ENCODE assay signal across 8 cellular contexts in the genomic region with DNA sequence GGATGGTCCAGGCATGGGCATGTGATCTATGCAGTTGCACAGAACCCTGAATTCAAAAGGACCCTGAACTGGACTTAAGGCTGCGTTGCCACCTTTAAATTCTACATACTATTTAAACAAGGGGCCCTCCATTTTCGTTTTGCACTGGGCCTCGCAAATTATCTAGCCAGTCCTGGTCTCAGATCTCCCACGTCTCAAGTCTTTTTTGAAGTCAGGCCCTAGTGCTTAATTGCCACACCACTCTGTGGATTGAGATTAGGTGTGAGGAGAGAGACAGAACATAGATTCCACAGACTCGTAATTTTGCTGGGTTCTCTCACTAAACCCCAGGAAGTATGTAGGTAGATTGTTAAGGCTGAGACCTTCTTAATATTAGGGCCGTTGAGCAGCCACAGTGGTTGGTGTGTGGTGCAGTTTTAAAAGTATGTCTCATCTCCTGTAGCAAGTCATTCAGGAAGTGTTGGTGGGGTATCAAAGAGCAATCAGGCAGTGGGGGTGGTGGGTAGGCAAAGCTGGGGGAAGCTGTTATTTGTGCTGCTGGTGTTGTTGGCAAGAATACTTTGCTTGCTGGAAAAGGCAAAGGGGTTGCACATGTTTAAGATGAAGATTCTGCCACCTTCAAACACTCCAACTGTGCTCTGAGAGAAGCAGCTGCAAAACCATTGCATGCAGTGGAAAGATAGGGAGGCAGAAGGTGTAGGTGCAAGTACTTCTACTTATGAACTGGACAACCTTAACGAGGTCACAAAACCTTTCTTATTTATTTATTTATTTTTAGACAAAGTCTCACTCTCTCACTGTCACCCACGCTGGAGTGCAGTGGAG. TPM values are rescaled to one million over a fixed set of nuclear protein-coding genes. Genes with fewer than 3 reads are reported as not detected.
DNase-seq lines count a peak whose midpoint lies in the region; ATAC-seq, FAIRE-seq and TF ChIP-seq lines count a peak whose summit lies in the region.

No MANE protein-coding gene starts in this region.

- CTCF ChIA-PET in K562 (lab: Yijun Ruan, JAX; ENCODE audit: low intra/inter-chr PET ratio) (no interaction called here), Calu3 (lab: Charles Lee) (no interaction called here)

- H3K27me3 ChIP-seq in K562 (ENCODE audit: control insufficient read depth in 2 of 2, insufficient read depth in 2 of 2, low read length in 2 of 2): no peaks in the 10 kb centered on the region

- H3K4me1 ChIP-seq in K562 (replicated peaks in 1 of 2; ENCODE audit: control insufficient read depth in 2 of 2, insufficient read depth in 2 of 2, low read length in 2 of 2): peaks cover 6 to 13% of the 10 kb centered on the region in 2 experiments; a peak in 3 of 5 replicates

- H3K27ac Mint-ChIP-seq in Calu3 (ENCODE audit: unreplicated experiment) (no peak overlapping the region), progenitor cell of endocrine pancreas (no peak overlapping the region), HFFc6 (no peak overlapping the region)

- no peak for TF ChIP-seq CTCF in K562 (IDR thresholded peaks at IDR 0.05 in 2 of 3, conservative IDR thresholded peaks at IDR 0.05 in 1 of 3; ENCODE audit: insufficient read depth in 2 of 3, low read depth in 1 of 3, low read length in 3 of 3)
- TF ChIP-seq CTCF in Calu3 (IDR thresholded peaks at IDR 0.05; ENCODE audit: unreplicated experiment): no peak
- TF ChIP-seq CTCF in progenitor cell of endocrine pancreas (IDR thresholded peaks at IDR 0.05; ENCODE audit: unreplicated experiment): no peak
- TF ChIP-seq CTCF in HFFc6 (IDR thresholded peaks at IDR 0.05): no peak

- peak overlapping the region; percentile 13; the same call in 1 of the 2 replicates for H3K4me2 ChIP-seq in K562 (ENCODE audit: insufficient read depth, low read length)

- FAIRE-seq in K562 (lab: Jason Lieb, UNC): peak; percentile 75

- H3K9ac ChIP-seq in K562 (ENCODE audit: insufficient read depth in 1 of 2, low read depth in 2 of 2, low read length in 2 of 2): peak overlapping the region in 1 of 2 experiments; percentile 17; a peak in 1 of 4 replicates

- no peaks in the 10 kb centered on the region; the same call in 2 of the 3 replicates for H3K36me3 ChIP-seq in K562 (ENCODE audit: control insufficient read depth, insufficient read depth, low read length)

- no peak overlapping the region for H3K4me3 ChIP-seq in K562

- WGBS in K562 (ENCODE audit: insufficient coverage, low coverage, missing lambda C conversion rate): 12% methylated on average over 8 of the region's 8 CpGs

- TF ChIP-seq RAD21 in K562 (CRISPR knock-in tag; conservative IDR thresholded peaks at IDR 0.05 in 1 of 2, IDR thresholded peaks at IDR 0.05 in 1 of 2): no peak; a peak in 1 of 4 replicates

- TF ChIP-seq POLR2A in K562 (conservative IDR thresholded peaks at IDR 0.05): no peak

- no peaks in the 10 kb centered on the region for H3K9me3 ChIP-seq in K562 (replicated peaks; ENCODE audit: control insufficient read depth, insufficient read depth, low read depth, low read length)

- POLR2A ChIA-PET in K562 (lab: Yijun Ruan, JAX): interaction anchor here (1.0 kb wide), 2 partner anchors 10 to 11 kb away, joined by 3 to 4 read pairs; no protein-coding TSS in a partner anchor

- no TSS peak for BruUV-seq in K562 (replicated peaks; lab: Mats Ljungman, UMichigan)
- BruUV-seq in Calu3 (replicated peaks; lab: Mats Ljungman, UMichigan): no TSS peak

- H3K79me2 ChIP-seq in K562 (ENCODE audit: control insufficient read depth, insufficient read depth, low read length): no peaks in the 10 kb centered on the region

- in situ Hi-C loops in K562 (cut with MboI): no loop called here

- intact Hi-C loops in K562 (cut with micrococcal nuclease) (no loop called here), Calu3 (cut with micrococcal nuclease; ENCODE audit: unreplicated experiment) (no loop called here)

- no peak; the same call in 1 of the 2 replicates for TF ChIP-seq EP300 in K562 (IDR thresholded peaks at IDR 0.05; ENCODE audit: low read length)

- H3K9me1 ChIP-seq in K562 (ENCODE audit: control insufficient read depth, insufficient read depth, low read length): no peaks in the 10 kb centered on the region

- H3K4me1 Mint-ChIP-seq in Calu3 (ENCODE audit: low read depth, unreplicated experiment) (no peaks in the 10 kb centered on the region), progenitor cell of endocrine pancreas (ENCODE audit: low read depth) (no peaks in the 10 kb centered on the region), HFFc6 (ENCODE audit: low read depth) (no peaks in the 10 kb centered on the region)

- peak overlapping the region; percentile 61 for H3K27ac ChIP-seq in K562 (ENCODE audit: extremely low read depth, low read depth, low read length)

- H3K9me3 Mint-ChIP-seq in Calu3 (ENCODE audit: low read depth, unreplicated experiment) (no peaks in the 10 kb centered on the region), progenitor cell of endocrine pancreas (ENCODE audit: low read depth) (peaks cover 6% of the 10 kb centered on the region), HFFc6 (0 out of 2 replicates have a peak, but pooled peaks cover 5% of the 10 kb centered on the region)

- no peaks in the 10 kb centered on the region for H3K36me3 Mint-ChIP-seq in Calu3 (ENCODE audit: insufficient read depth, unreplicated experiment)
- peaks cover 2% of the 10 kb centered on the region for H3K36me3 Mint-ChIP-seq in progenitor cell of endocrine pancreas (ENCODE audit: insufficient read depth)
- H3K36me3 Mint-ChIP-seq in HFFc6 (ENCODE audit: low read depth): no peaks in the 10 kb centered on the region

- H3K4me3 Mint-ChIP-seq in Calu3 (ENCODE audit: low read depth, unreplicated experiment) (no peak overlapping the region), progenitor cell of endocrine pancreas (ENCODE audit: low read depth) (no peak overlapping the region), HFFc6 (no peak overlapping the region)

- ATAC-seq in GM19395 (IDR thresholded peaks at IDR 0.05; ENCODE audit: unreplicated experiment) (peak; percentile 65), K562 (peak; percentile 79)
- ATAC-seq in activated CD4-positive, CD25-positive, alpha-beta regulatory T cell treated with anti-CD3 and anti-CD28 coated beads, Interleukin-2, amount 50 U/mL, for 24 hours: peak; percentile 97 to 98

- peak overlapping the region; percentile 92 for H2AFZ ChIP-seq in K562 (ENCODE audit: low read depth, low read length)

- H3K27me3 Mint-ChIP-seq in Calu3 (ENCODE audit: unreplicated experiment) (peaks cover 53% of the 10 kb centered on the region), progenitor cell of endocrine pancreas (no peaks in the 10 kb centered on the region), HFFc6 (ENCODE audit: insufficient read depth) (no peaks in the 10 kb centered on the region)

- DNase-seq in K562 (ENCODE audit: extremely low read depth in 1 of 4, low spot score in 3 of 4): peak in 2 of 4 experiments; percentile 48 to 51
- peak; percentile 7 for DNase-seq in stimulated activated CD8-positive, alpha-beta memory T cell treated with anti-CD3 and anti-CD28 coated beads, Interleukin-15, amount 100 ng/mL, for 24 hours (ENCODE audit: low read depth)
- no peak for DNase-seq in Calu3
- no peak for DNase-seq in progenitor cell of endocrine pancreas (ENCODE audit: low spot score, unreplicated experiment)
- DNase-seq in NCI-H2029 (lab: John Stamatoyannopoulos, UW): no peak
- DNase-seq in HFFc6: no peak

- no peaks in the 10 kb centered on the region for H4K20me1 ChIP-seq in K562 (replicated peaks; ENCODE audit: control insufficient read depth, insufficient read depth, low read length)

RNA-seq across cellular contexts. Expression of a gene that starts 11.2 kb away (rescaled TPM):
- 3.9 and 4.7 TPM in 2 replicates for total RNA-seq in K562 (2011; cell fraction: chromatin; rRNA removed; ENCODE audit: low replicate concordance)
- total RNA-seq in K562 (2011; cell fraction: nucleolus; rRNA removed): 1.5 and 2.4 TPM in 2 replicates
- 2.9 and 3.3 TPM in 2 replicates for total RNA-seq in K562 (2011; cell fraction: nucleoplasm; rRNA removed)
- total RNA-seq in K562 (2014; rRNA removed) (0.82 and 1.4 TPM in 2 replicates), K562 (2014; rRNA removed; fragmentation: Illumina TruSeq; extraction: Trizol) (2.2 and 2.5 TPM in 2 replicates), K562 (2015; rRNA removed; fragmentation: Illumina TruSeq; extraction: Trizol) (6.8 TPM in 2 replicates), K562 (2021) (1.9 and 2.5 TPM in 2 replicates), Calu3 (2022) (not detected in 2 replicates), progenitor cell of endocrine pancreas (not detected in 2 replicates)
- polyA plus RNA-seq in K562 (2011; rRNA removed) (2.0 and 7.3 TPM in 2 replicates), K562 (2014; fragmentation: Illumina TruSeq; extraction: Trizol) (3.1 and 3.5 TPM in 2 replicates), K562 (2014; fragmentation: Nextera tagmentation; extraction: Ambion mirVana) (1 to 10 TPM; 1.0 to 1.5 TPM), K562 (2014; rRNA removed) (1.6 and 1.8 TPM in 2 replicates)
- 0.37 and 4.0 TPM in 2 replicates for polyA plus RNA-seq in K562 (2011; cell fraction: cytosol; rRNA removed)
- polyA plus RNA-seq in K562 (2011; cell fraction: nucleus; rRNA removed): 2.0 and 6.2 TPM in 2 replicates
- polyA plus RNA-seq in K562 (2012): 3.1 and 5.8 TPM in 2 replicates
- polyA minus RNA-seq in K562 (2011; rRNA and poly(A)+ RNA removed): 3.3 and 12.3 TPM in 2 replicates
- polyA minus RNA-seq in K562 (2011; cell fraction: cytosol; rRNA and poly(A)+ RNA removed): 0.48 and 1.8 TPM in 2 replicates
- polyA minus RNA-seq in K562 (2011; cell fraction: nucleus; rRNA and poly(A)+ RNA removed): 0.94 and 7.8 TPM in 2 replicates
- total RNA-seq in HFFc6 (2021; fragmentation: NEBNext Ultra II Directional; extraction: Animal tissue kit (Norgen Biotek cat#: 25700)): not detected

RNA-seq across cellular contexts. Expression of a gene that starts 45.0 kb away (rescaled TPM):
- total RNA-seq in K562 (2011; cell fraction: chromatin; rRNA removed; ENCODE audit: low replicate concordance): 0.33 and 0.60 TPM in 2 replicates
- total RNA-seq in K562 (2011; cell fraction: nucleolus; rRNA removed): 0.66 and 0.67 TPM in 2 replicates
- 1.1 and 1.5 TPM in 2 replicates for total RNA-seq in K562 (2011; cell fraction: nucleoplasm; rRNA removed)
- total RNA-seq in K562 (2014; rRNA removed) (0.94 and 1.1 TPM in 2 replicates), K562 (2014; rRNA removed; fragmentation: Illumina TruSeq; extraction: Trizol) (1.8 and 2.0 TPM in 2 replicates), K562 (2015; rRNA removed; fragmentation: Illumina TruSeq; extraction: Trizol) (3.9 and 4.8 TPM in 2 replicates), K562 (2021) (0.87 and 1.0 TPM in 2 replicates), Calu3 (2022) (not detected in 2 replicates), progenitor cell of endocrine pancreas (not detected in 2 replicates)
- polyA plus RNA-seq in K562 (2011; rRNA removed) (0.70 and 0.77 TPM in 2 replicates), K562 (2014; fragmentation: Illumina TruSeq; extraction: Trizol) (2.0 and 2.9 TPM in 2 replicates), K562 (2014; fragmentation: Nextera tagmentation; extraction: Ambion mirVana) (1 to 10 TPM in 1 of 2 experiments, under 1 TPM in 1; 0.56 to 1.7 TPM), K562 (2014; rRNA removed) (0.90 and 1.6 TPM in 2 replicates)
- 0.43 and 0.80 TPM in 2 replicates for polyA plus RNA-seq in K562 (2011; cell fraction: cytosol; rRNA removed)
- polyA plus RNA-seq in K562 (2011; cell fraction: nucleus; rRNA removed): 0.27 and 0.38 TPM in 2 replicates
- polyA plus RNA-seq in K562 (2012): 3.0 and 10.1 TPM in 2 replicates
- polyA minus RNA-seq in K562 (2011; rRNA and poly(A)+ RNA removed): 0.84 and 1.5 TPM in 2 replicates
- 0.73 TPM in 1 of 2 replicates, not detected in the other for polyA minus RNA-seq in K562 (2011; cell fraction: cytosol; rRNA and poly(A)+ RNA removed)
- polyA minus RNA-seq in K562 (2011; cell fraction: nucleus; rRNA and poly(A)+ RNA removed): 0.22 and 0.27 TPM in 2 replicates
- total RNA-seq in HFFc6 (2021; fragmentation: NEBNext Ultra II Directional; extraction: Animal tissue kit (Norgen Biotek cat#: 25700)): not detected
